8 cellular contexts compared by ENCODE assay signal in the genomic region with DNA sequence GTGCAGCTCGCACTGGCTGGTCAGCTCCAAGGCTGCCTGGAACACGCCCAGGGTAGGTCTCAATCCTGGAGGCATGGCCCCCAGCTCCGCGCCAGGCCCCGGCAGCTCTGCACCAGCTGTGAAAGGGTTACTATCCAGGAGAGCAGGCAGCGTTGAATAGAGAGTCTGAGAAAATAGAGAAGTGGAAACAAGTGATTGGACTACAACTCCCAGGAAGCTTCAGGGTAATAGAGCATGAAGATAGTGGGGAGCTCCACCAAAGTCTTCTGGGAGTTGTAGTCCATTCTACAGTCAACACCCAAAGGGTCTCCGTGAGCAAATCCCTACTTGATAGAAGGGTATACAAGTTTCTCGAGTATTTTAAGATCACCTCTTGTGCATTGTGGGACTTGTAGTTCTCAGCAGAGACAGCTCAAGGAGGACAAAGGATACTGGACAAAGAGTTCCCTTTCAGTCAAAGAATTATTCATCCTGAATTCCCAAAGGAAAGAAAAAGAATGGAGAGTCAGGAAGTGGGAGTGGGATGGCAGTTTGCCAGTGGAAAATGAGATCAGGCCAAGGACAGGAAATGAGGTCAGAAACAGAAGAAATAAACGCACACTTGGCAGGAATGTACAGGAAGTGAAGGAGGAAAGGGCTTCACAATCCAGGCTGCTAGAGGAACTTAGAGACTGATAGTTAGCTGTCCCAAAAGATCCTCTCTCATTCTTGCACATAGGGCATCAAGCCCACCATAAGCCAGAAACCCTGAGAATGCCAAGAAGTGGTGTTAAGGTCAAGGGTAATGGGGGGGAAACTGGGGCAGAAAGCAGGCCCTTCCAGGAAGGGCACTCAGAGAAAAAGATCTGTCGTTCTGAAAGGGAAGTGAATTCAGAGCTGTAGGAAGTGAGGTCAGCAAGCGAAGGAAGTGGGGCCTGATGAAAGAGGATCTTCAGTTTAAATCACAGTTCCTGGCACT. TPM values are rescaled to one million over a fixed set of nuclear protein-coding genes. Genes with fewer than 3 reads are reported as not detected.
DNase-seq lines count a peak whose midpoint lies in the region; ATAC-seq, FAIRE-seq and TF ChIP-seq lines count a peak whose summit lies in the region.

No MANE protein-coding gene starts in this region.

- H3K36me3 Mint-ChIP-seq in T-helper 1 cell treated with Interleukin-12 subunit alpha and Interleukin-12 subunit beta and Interleukin-4 antibody, amounts not matched to agents 30 μg/mL and 1 μg/mL, for 36 hours (ENCODE audit: low read depth), result peaks cover 25% of the 10 kb centered on the region

- ATAC-seq in mucosa of descending colon, result peak; percentile 24
- no peak for ATAC-seq in GM21360 (IDR thresholded peaks at IDR 0.05; ENCODE audit: unreplicated experiment)

- intact Hi-C loops in endothelial cell of umbilical vein (cut with micrococcal nuclease), result loop anchor here (1.0 kb wide), 3 partner anchors 11 to 50 kb away; no protein-coding TSS in a partner anchor
- intact Hi-C loops in mucosa of descending colon (cut with DNase I, micrococcal nuclease), result no loop called here

- H3K27ac Mint-ChIP-seq in T-helper 1 cell treated with Interleukin-12 subunit alpha and Interleukin-12 subunit beta and Interleukin-4 antibody, amounts not matched to agents 30 μg/mL and 1 μg/mL, for 36 hours, result peak overlapping the region; percentile 78

- H3K4me3 ChIP-seq in endothelial cell of umbilical vein (replicated peaks in 1 of 3; ENCODE audit: insufficient read depth in 1 of 3, low read depth in 1 of 3, low read length in 3 of 3), result no peak overlapping the region
- H3K4me3 ChIP-seq in mucosa of descending colon, result no peak overlapping the region

- peak; percentile 99 for FAIRE-seq in endothelial cell of umbilical vein (lab: Jason Lieb, UNC)
- FAIRE-seq in urothelium cell line (lab: Jason Lieb, UNC), result no peak

- peak overlapping the region; percentile 97 for H3K27ac ChIP-seq in endothelial cell of umbilical vein (ENCODE audit: insufficient read depth, low read depth, low read length)

- H4K20me1 ChIP-seq in endothelial cell of umbilical vein (replicated peaks; ENCODE audit: control insufficient read depth, extremely low read depth, insufficient read depth, low read length), result no peaks in the 10 kb centered on the region

- dilution Hi-C loops in endothelial cell of umbilical vein (cut with MboI; ENCODE audit: extremely low pct_ligation_motif_present, low sequenced_read_pairs), result no loop called here

- DNase-seq in GF-D8 (lab: John Stamatoyannopoulos, UW) (peak; percentile 87), NAMALWA (ENCODE audit: low spot score) (peak; percentile 94), endothelial cell of umbilical vein (ENCODE audit: low read depth, low spot score) (peak; percentile 100), mucosa of descending colon (peak in 1 of 3 donors; percentile 22), urothelium cell line (ENCODE audit: low spot score) (peak; percentile 72)
- no peak for DNase-seq in activated CD4-positive, CD25-positive, alpha-beta regulatory T cell (lab: John Stamatoyannopoulos, UW)

- H3K4me1 ChIP-seq in endothelial cell of umbilical vein (ENCODE audit: control insufficient read depth, extremely low read depth, insufficient read depth, low read length) (peaks cover 33% of the 10 kb centered on the region), mucosa of descending colon (ENCODE audit: low read depth) (no peaks in the 10 kb centered on the region)

- no peaks in the 10 kb centered on the region for H3K27me3 Mint-ChIP-seq in T-helper 1 cell treated with Interleukin-12 subunit alpha and Interleukin-12 subunit beta and Interleukin-4 antibody, amounts not matched to agents 30 μg/mL and 1 μg/mL, for 36 hours (ENCODE audit: low read depth)

- TSS peak; percentile 49 for BruUV-seq in endothelial cell of umbilical vein (replicated peaks; lab: Mats Ljungman, UMichigan)

- TF ChIP-seq POLR2A in endothelial cell of umbilical vein (IDR thresholded peaks at IDR 0.05; ENCODE audit: low read depth, low read length), result no peak

- peaks cover 29% of the 10 kb centered on the region for H3K4me1 Mint-ChIP-seq in T-helper 1 cell treated with Interleukin-12 subunit alpha and Interleukin-12 subunit beta and Interleukin-4 antibody, amounts not matched to agents 30 μg/mL and 1 μg/mL, for 36 hours (ENCODE audit: low read depth)

- H3K9me3 Mint-ChIP-seq in T-helper 1 cell treated with Interleukin-12 subunit alpha and Interleukin-12 subunit beta and Interleukin-4 antibody, amounts not matched to agents 30 μg/mL and 1 μg/mL, for 36 hours, result peaks cover 24% of the 10 kb centered on the region

- H3K36me3 ChIP-seq in endothelial cell of umbilical vein (ENCODE audit: control insufficient read depth in 2 of 2, extremely low read depth in 1 of 2, insufficient read depth in 2 of 2, low read length in 2 of 2) (peaks cover 9 to 28% of the 10 kb centered on the region in 2 experiments), mucosa of descending colon (ENCODE audit: low read depth) (no peaks in the 10 kb centered on the region)

- CTCF ChIA-PET in endothelial cell of umbilical vein (lab: Charles Lee), result interaction anchor here (1.0 to 2.1 kb wide), 7 partner anchors 9 to 245 kb away, joined by 3 to 30 read pairs (median 11); partner anchors contain the start of genes CA11 and RASIP1

- H3K27me3 ChIP-seq in endothelial cell of umbilical vein (ENCODE audit: control insufficient read depth in 2 of 2, insufficient read depth in 2 of 2, low read length in 2 of 2), result no peaks in the 10 kb centered on the region

- H2AFZ ChIP-seq in endothelial cell of umbilical vein (ENCODE audit: low read depth, low read length), result peak overlapping the region; percentile 8

- H3K4me3 Mint-ChIP-seq in T-helper 1 cell treated with Interleukin-12 subunit alpha and Interleukin-12 subunit beta and Interleukin-4 antibody, amounts not matched to agents 30 μg/mL and 1 μg/mL, for 36 hours, result peak overlapping the region; percentile 26

- H3K9me1 ChIP-seq in endothelial cell of umbilical vein (replicated peaks; ENCODE audit: control insufficient read depth, extremely low read depth, insufficient read depth, low read length), result no peaks in the 10 kb centered on the region

- no peaks in the 10 kb centered on the region for H3K9me3 ChIP-seq in endothelial cell of umbilical vein (replicated peaks; ENCODE audit: control insufficient read depth, insufficient read depth, low read length)
- peaks cover 6% of the 10 kb centered on the region for H3K9me3 ChIP-seq in mucosa of descending colon

- H3K79me2 ChIP-seq in endothelial cell of umbilical vein (ENCODE audit: control insufficient read depth, insufficient read depth, low read length), result no peaks in the 10 kb centered on the region

- peak overlapping the region; percentile 53 for H3K4me2 ChIP-seq in endothelial cell of umbilical vein (ENCODE audit: insufficient read depth, low read length)

- TF ChIP-seq CTCF in endothelial cell of umbilical vein (IDR thresholded peaks at IDR 0.05; ENCODE audit: extremely low read depth in 1 of 2, insufficient read depth in 1 of 2, low read depth in 1 of 2, low read length in 2 of 2), result no peak
- TF ChIP-seq CTCF in mucosa of descending colon (IDR thresholded peaks at IDR 0.05), result no peak

- POLR2A ChIA-PET in endothelial cell of umbilical vein (lab: Charles Lee), result interaction anchor here (0.6 to 1.7 kb wide), 8 partner anchors 9 to 106 kb away, joined by 3 to 8 read pairs (median 3); partner anchors contain the start of genes RPL18 and SPHK2

- H3K9ac ChIP-seq in endothelial cell of umbilical vein (replicated peaks; ENCODE audit: extremely low read depth, insufficient read depth, low read length), result peak overlapping the region; percentile 67

RNA-seq across cellular contexts. Expression of gene MAMSTR, which starts 5.5 kb away (rescaled TPM):
- 0.76 and 0.84 TPM in 2 replicates for total RNA-seq in endothelial cell of umbilical vein
- 0.57 and 0.94 TPM in 2 replicates for polyA plus RNA-seq in endothelial cell of umbilical vein
- 0.52 and 0.69 TPM in 2 replicates for polyA plus RNA-seq in endothelial cell of umbilical vein (2011; cell fraction: cytosol; rRNA removed)
- 1.0 and 1.1 TPM in 2 replicates for polyA plus RNA-seq in endothelial cell of umbilical vein (2011; cell fraction: nucleus; rRNA removed)
- polyA plus RNA-seq in endothelial cell of umbilical vein (2012), result 0.68 and 0.76 TPM in 2 replicates
- polyA minus RNA-seq in endothelial cell of umbilical vein, result 0.51 and 0.78 TPM in 2 replicates
- 0.61 TPM for polyA minus RNA-seq in endothelial cell of umbilical vein (2011; cell fraction: cytosol; rRNA and poly(A)+ RNA removed)
- 0.82 and 0.96 TPM in 2 replicates for polyA minus RNA-seq in endothelial cell of umbilical vein (2011; cell fraction: nucleus; rRNA and poly(A)+ RNA removed)
- total RNA-seq in mucosa of descending colon, result 1 to 10 TPM in 1 of 3 donors, under 1 TPM in 2; 0.31 to 2.4 (median 0.61) TPM

RNA-seq across cellular contexts. Expression of gene RASIP1, which starts 15.3 kb away (rescaled TPM):
- 82.1 and 83.1 TPM in 2 replicates for total RNA-seq in endothelial cell of umbilical vein
- 66.2 and 76.2 TPM in 2 replicates for polyA plus RNA-seq in endothelial cell of umbilical vein
- 37.2 and 37.3 TPM in 2 replicates for polyA plus RNA-seq in endothelial cell of umbilical vein (2011; cell fraction: cytosol; rRNA removed)
- 63.9 and 67.3 TPM in 2 replicates for polyA plus RNA-seq in endothelial cell of umbilical vein (2011; cell fraction: nucleus; rRNA removed)
- polyA plus RNA-seq in endothelial cell of umbilical vein (2012), result 59.3 and 64.5 TPM in 2 replicates
- 41.5 and 50.4 TPM in 2 replicates for polyA minus RNA-seq in endothelial cell of umbilical vein
- polyA minus RNA-seq in endothelial cell of umbilical vein (2011; cell fraction: cytosol; rRNA and poly(A)+ RNA removed), result 49.6 TPM
- 19.5 and 30.3 TPM in 2 replicates for polyA minus RNA-seq in endothelial cell of umbilical vein (2011; cell fraction: nucleus; rRNA and poly(A)+ RNA removed)
- 1 to 10 TPM; 1.7 to 8.6 (median 3.2) TPM for total RNA-seq in mucosa of descending colon

RNA-seq across cellular contexts. Expression of gene IZUMO1, which starts 21.6 kb away (rescaled TPM):
- total RNA-seq in endothelial cell of umbilical vein, result 1.2 TPM in 2 replicates
- polyA plus RNA-seq in endothelial cell of umbilical vein, result 0.18 and 0.35 TPM in 2 replicates
- 0.13 TPM in 1 of 2 replicates, not detected in the other for polyA plus RNA-seq in endothelial cell of umbilical vein (2011; cell fraction: cytosol; rRNA removed)
- 1.8 and 2.2 TPM in 2 replicates for polyA plus RNA-seq in endothelial cell of umbilical vein (2011; cell fraction: nucleus; rRNA removed)
- 0.18 and 0.20 TPM in 2 replicates for polyA plus RNA-seq in endothelial cell of umbilical vein (2012)
- not detected in 2 replicates for polyA minus RNA-seq in endothelial cell of umbilical vein
- polyA minus RNA-seq in endothelial cell of umbilical vein (2011; cell fraction: cytosol; rRNA and poly(A)+ RNA removed), result not detected
- polyA minus RNA-seq in endothelial cell of umbilical vein (2011; cell fraction: nucleus; rRNA and poly(A)+ RNA removed), result 0.96 TPM in 1 of 2 replicates, not detected in the other
- not detected for total RNA-seq in mucosa of descending colon

RNA-seq across cellular contexts. Expression of gene FUT1, which starts 27.4 kb away (rescaled TPM):
- 4.8 and 5.2 TPM in 2 replicates for total RNA-seq in endothelial cell of umbilical vein
- 1.9 and 2.6 TPM in 2 replicates for polyA plus RNA-seq in endothelial cell of umbilical vein
- 1.3 and 1.7 TPM in 2 replicates for polyA plus RNA-seq in endothelial cell of umbilical vein (2011; cell fraction: cytosol; rRNA removed)
- 1.5 and 1.8 TPM in 2 replicates for polyA plus RNA-seq in endothelial cell of umbilical vein (2011; cell fraction: nucleus; rRNA removed)
- 1.3 and 1.5 TPM in 2 replicates for polyA plus RNA-seq in endothelial cell of umbilical vein (2012)
- 2.8 and 3.4 TPM in 2 replicates for polyA minus RNA-seq in endothelial cell of umbilical vein
- polyA minus RNA-seq in endothelial cell of umbilical vein (2011; cell fraction: cytosol; rRNA and poly(A)+ RNA removed), result 2.6 TPM
- 1.0 and 1.3 TPM in 2 replicates for polyA minus RNA-seq in endothelial cell of umbilical vein (2011; cell fraction: nucleus; rRNA and poly(A)+ RNA removed)
- total RNA-seq in mucosa of descending colon, result 1 to 10 TPM in 1 of 3 donors, under 1 TPM in 2; 0.17 to 1.5 (median 0.72) TPM

RNA-seq across cellular contexts. Expression of gene FUT2, which starts 29.3 kb away (rescaled TPM):
- total RNA-seq in endothelial cell of umbilical vein (not detected in 2 replicates), mucosa of descending colon (100 to 1,000 TPM in 2 of 3 donors, 10 to 100 TPM in 1; 44.7 to 137 (median 116) TPM)
- polyA plus RNA-seq in endothelial cell of umbilical vein, result not detected in 2 replicates
- not detected in 2 replicates for polyA plus RNA-seq in endothelial cell of umbilical vein (2011; cell fraction: cytosol; rRNA removed)
- not detected in 2 replicates for polyA plus RNA-seq in endothelial cell of umbilical vein (2011; cell fraction: nucleus; rRNA removed)
- 0.29 and 0.35 TPM in 2 replicates for polyA plus RNA-seq in endothelial cell of umbilical vein (2012)
- not detected in 2 replicates for polyA minus RNA-seq in endothelial cell of umbilical vein
- polyA minus RNA-seq in endothelial cell of umbilical vein (2011; cell fraction: cytosol; rRNA and poly(A)+ RNA removed), result not detected
- not detected in 2 replicates for polyA minus RNA-seq in endothelial cell of umbilical vein (2011; cell fraction: nucleus; rRNA and poly(A)+ RNA removed)

Comparison
In these comparisons a context has a peak if more than half of its experiments do, and no peak if none do; other contexts are left out.
1. DNase-seq: peak in GF-D8 (single experiment), NAMALWA (single experiment), endothelial cell of umbilical vein (single experiment) and urothelium cell line (single experiment); none in activated CD4-positive, CD25-positive, alpha-beta regulatory T cell (0 of 4).